24 cellular contexts compared by ENCODE assay signal in genomic region chr2:88933077-88933476, GRCh38.
"Had no signal": no experiment of that assay in that cellular context is flagged by ENCODE, and none has a peak within 500 bp of the region (broad histone marks: within the 10 kb centered on the region; RNA-seq: fewer than 3 reads in every experiment).

No MANE protein-coding gene starts in this region.

- H3K9me3 ChIP-seq: esophagus squamous epithelium, mucosa of descending colon, neutrophil, right lobe of liver, stomach, testis, tibial artery had no signal

- DNase-seq: cortex of kidney; effector memory CD8-positive, alpha-beta T cell; erythroblast; esophagus squamous epithelium; kidney; mesenchymal stem cell; mucosa of descending colon; naive B cell; right lobe of liver; stimulated activated CD4-positive, alpha-beta T cell treated with anti-CD3 and anti-CD28 coated beads, Interleukin-12 subunit alpha, Interleukin-12 subunit beta, amount 100 ng/mL, for 4 hours; stimulated activated CD4-positive, alpha-beta T cell treated with anti-CD3 and anti-CD28 coated beads, Interleukin-1b, Interleukin-23, amount 100 ng/mL, for 48 hours; stimulated activated CD4-positive, alpha-beta T cell treated with anti-CD3 and anti-CD28 coated beads, Interleukin-4, amount 100 ng/mL, for 1 hour; stimulated activated CD8-positive, alpha-beta memory T cell treated with anti-CD3 and anti-CD28 coated beads, Interleukin-4, amount 100 ng/mL, for 48 hours; stimulated activated naive CD4-positive, alpha-beta T cell treated with Interleukin-2 at 50 U/mL for 16 hours; stomach; testis; tibial artery had no signal

- H3K9ac ChIP-seq: parathyroid adenoma had no signal

- H3K4me3 ChIP-seq: esophagus squamous epithelium, mucosa of descending colon, right lobe of liver, smooth muscle cell, stomach, testis, tibial artery had no signal

- FAIRE-seq: endometrium, frontal cortex, kidney had no signal

- H3K36me3 ChIP-seq: esophagus squamous epithelium, neutrophil, right lobe of liver, stomach, tibial artery had no signal

- H3K79me2 ChIP-seq: parathyroid adenoma had no signal

- H3K27ac ChIP-seq: esophagus squamous epithelium, neutrophil, parathyroid adenoma, right lobe of liver, stomach, testis, tibial artery had no signal

- H3K4me2 ChIP-seq: smooth muscle cell had no signal

- ATAC-seq: effector memory CD8-positive, alpha-beta T cell; left lobe of liver; mucosa of descending colon; natural killer cell treated with Interleukin-12 subunit alpha and Interleukin-12 subunit beta and Interleukin-15 and Interleukin-18, amount 100 ng/mL, for 72 hours; right lobe of liver had no signal

- H3K27me3 ChIP-seq: esophagus squamous epithelium, neutrophil, right lobe of liver, stomach, testis, tibial artery had no signal

- H3K4me1 ChIP-seq: esophagus squamous epithelium, parathyroid adenoma, right lobe of liver, stomach, testis, tibial artery had no signal

- H2AFZ ChIP-seq: parathyroid adenoma had no signal
